Comparison of ENCODE assay signal across 2 cellular contexts in the genomic region with DNA sequence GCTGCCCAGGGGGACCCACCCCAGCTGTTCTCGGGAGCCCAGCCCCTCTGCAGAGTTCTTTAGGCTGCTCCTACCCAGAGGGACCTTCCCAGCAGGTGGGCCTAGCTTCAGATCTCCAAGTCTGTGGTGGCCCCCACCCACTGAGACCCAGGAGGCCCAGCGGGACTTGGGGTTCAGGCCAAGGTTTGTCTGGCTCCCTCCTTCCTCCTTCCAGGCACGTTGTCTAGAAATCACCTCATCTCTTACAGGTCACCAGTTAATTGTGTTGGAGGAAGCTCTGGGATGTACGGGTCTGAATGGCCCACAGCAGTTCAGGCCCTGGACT.
TF ChIP-seq lines count a peak whose summit lies in the region.

No MANE protein-coding gene starts in this region.

TF ChIP-seq in HEK293, 187 proteins besides CTCF, POLR2A, EP300 and RAD21 (continued from another document):
- TF ChIP-seq, protein P1, sequence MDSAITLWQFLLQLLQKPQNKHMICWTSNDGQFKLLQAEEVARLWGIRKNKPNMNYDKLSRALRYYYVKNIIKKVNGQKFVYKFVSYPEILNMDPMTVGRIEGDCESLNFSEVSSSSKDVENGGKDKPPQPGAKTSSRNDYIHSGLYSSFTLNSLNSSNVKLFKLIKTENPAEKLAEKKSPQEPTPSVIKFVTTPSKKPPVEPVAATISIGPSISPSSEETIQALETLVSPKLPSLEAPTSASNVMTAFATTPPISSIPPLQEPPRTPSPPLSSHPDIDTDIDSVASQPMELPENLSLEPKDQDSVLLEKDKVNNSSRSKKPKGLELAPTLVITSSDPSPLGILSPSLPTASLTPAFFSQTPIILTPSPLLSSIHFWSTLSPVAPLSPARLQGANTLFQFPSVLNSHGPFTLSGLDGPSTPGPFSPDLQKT (IDR thresholded peaks at IDR 0.05; ENCODE audit: borderline replicate concordance, low read depth, low read length), result no peak
TF ChIP-seq in HEK293: peak in this region for 2.

TF ChIP-seq in H1, 55 proteins besides CTCF, POLR2A, EP300 and RAD21 (continued from another document):
- no peak for TF ChIP-seq RXRA (IDR thresholded peaks at IDR 0.05; ENCODE audit: insufficient read depth, low read depth, low read length)
- no peak for TF ChIP-seq TAF1 (IDR thresholded peaks at IDR 0.05; ENCODE audit: low read depth, low read length)
- TF ChIP-seq GABPA (IDR thresholded peaks at IDR 0.05; ENCODE audit: borderline replicate concordance, insufficient read depth, low read length), result no peak
- no peak for TF ChIP-seq CREB1 (IDR thresholded peaks at IDR 0.05)
- no peak for TF ChIP-seq JUND (IDR thresholded peaks at IDR 0.05; ENCODE audit: low read length)
- no peak for TF ChIP-seq CHD2 (IDR thresholded peaks at IDR 0.05; ENCODE audit: low read length)
